23 cellular contexts compared by ENCODE assay signal in the genomic region with DNA sequence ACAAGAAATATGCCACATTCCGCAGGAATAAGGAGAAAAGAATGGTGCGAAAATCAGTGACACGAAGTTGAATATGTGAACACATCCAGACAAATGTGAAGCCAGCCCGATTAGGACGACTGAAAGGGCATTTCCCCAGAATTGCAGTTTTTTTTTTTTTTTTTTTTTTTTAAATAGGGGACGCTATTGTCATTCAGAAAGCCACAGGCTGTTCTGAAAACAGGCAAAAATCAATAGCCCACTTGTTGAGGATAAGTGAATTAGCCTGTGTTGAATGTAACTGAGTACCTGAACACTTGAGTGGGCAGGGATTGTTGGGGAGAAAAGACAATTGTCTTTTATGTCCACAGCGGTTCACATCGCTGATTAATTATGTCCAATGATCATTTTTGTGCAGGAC.
DNase-seq lines count a peak whose midpoint lies in the region; ATAC-seq, FAIRE-seq and TF ChIP-seq lines count a peak whose summit lies in the region.
"Had no signal": no experiment of that assay in that cellular context is flagged by ENCODE, and none has a peak within 500 bp of the region (broad histone marks: within the 10 kb centered on the region; RNA-seq: fewer than 3 reads in every experiment).

No MANE protein-coding gene starts in this region.

- CTCF ChIA-PET in HepG2 (lab: Yijun Ruan, JAX; ENCODE audit: low intra/inter-chr PET ratio, low total read pairs) = no interaction called here
- CTCF ChIA-PET in Calu3 (lab: Charles Lee) = no interaction called here

- H3K27ac ChIP-seq in HepG2 (ENCODE audit: extremely low read length, insufficient read depth, low read length) (no peak overlapping the region), right lobe of liver (no peak overlapping the region), iPS-20b (ENCODE audit: low read length) (no peak overlapping the region), upper lobe of left lung (no peak overlapping the region), ascending aorta (no peak overlapping the region)
- H3K27ac ChIP-seq: BLaER1, lower lobe of right lung, ovary had no signal

- H3K36me3 Mint-ChIP-seq in Calu3 (ENCODE audit: insufficient read depth, unreplicated experiment) = no peaks in the 10 kb centered on the region
- H3K36me3 Mint-ChIP-seq: naive B cell; stimulated activated naive B cell treated with anti-CD40 and anti-IgM and Interleukin-4, amounts not matched to agents 10 μg/mL and 1 μg/mL and 100 μg/mL, for 72 hours had no signal

- POLR2A ChIA-PET in HepG2 (lab: Yijun Ruan, JAX) = interaction anchor here (0.7 kb wide), 1 partner anchor 72 kb away, joined by 4 read pairs; no protein-coding TSS in a partner anchor

- no peaks in the 10 kb centered on the region for H3K27me3 Mint-ChIP-seq in Calu3 (ENCODE audit: unreplicated experiment)
- H3K27me3 Mint-ChIP-seq: activated CD4-positive, alpha-beta T cell treated with anti-CD3 and anti-CD28 coated beads for 36 hours; activated naive CD8-positive, alpha-beta T cell treated with anti-CD3 and anti-CD28 coated beads, Interleukin-2, amount 50 U/mL, for 24 hours; naive B cell; stimulated activated naive B cell treated with anti-CD40 and anti-IgM and Interleukin-4, amounts not matched to agents 10 μg/mL and 1 μg/mL and 100 μg/mL, for 72 hours had no signal

- intact Hi-C loops in HepG2 (cut with micrococcal nuclease; ENCODE audit: unreplicated experiment) (no loop called here), right lobe of liver (cut with DNase I) (no loop called here), Calu3 (cut with micrococcal nuclease; ENCODE audit: unreplicated experiment) (no loop called here), ascending aorta (cut with DNase I) (no loop called here)

- H3K9ac ChIP-seq in HepG2 (ENCODE audit: insufficient read depth, low read depth, low read length) (no peak overlapping the region), iPS-20b (ENCODE audit: low read depth, low read length) (peak overlapping the region; percentile 35; the same call in 1 of the 2 replicates)
- H3K9ac ChIP-seq: BLaER1 had no signal

- H3K36me3 ChIP-seq in HepG2 (replicated peaks in 1 of 2; ENCODE audit: control insufficient read depth in 1 of 2, insufficient read depth in 2 of 2, low read length in 2 of 2) = no peaks in the 10 kb centered on the region
- H3K36me3 ChIP-seq in right lobe of liver = no peaks in the 10 kb centered on the region
- no peaks in the 10 kb centered on the region for H3K36me3 ChIP-seq in iPS-20b (ENCODE audit: insufficient read depth, low read depth, low read length)
- H3K36me3 ChIP-seq in upper lobe of left lung = no peaks in the 10 kb centered on the region
- no peaks in the 10 kb centered on the region for H3K36me3 ChIP-seq in ascending aorta
- H3K36me3 ChIP-seq: BLaER1, lower lobe of right lung, ovary, tibial nerve had no signal

- H3K27ac Mint-ChIP-seq in Calu3 (ENCODE audit: unreplicated experiment) = no peak overlapping the region
- H3K27ac Mint-ChIP-seq: activated CD4-positive, alpha-beta T cell treated with anti-CD3 and anti-CD28 coated beads for 36 hours; activated naive CD8-positive, alpha-beta T cell treated with anti-CD3 and anti-CD28 coated beads, Interleukin-2, amount 50 U/mL, for 24 hours; naive B cell; stimulated activated naive B cell treated with anti-CD40 and anti-IgM and Interleukin-4, amounts not matched to agents 10 μg/mL and 1 μg/mL and 100 μg/mL, for 72 hours had no signal

- TF ChIP-seq CTCF in HepG2 (CRISPR knock-in tag; IDR thresholded peaks at IDR 0.05) (no peak), right lobe of liver (IDR thresholded peaks at IDR 0.05) (no peak), upper lobe of left lung (IDR thresholded peaks at IDR 0.05) (no peak), Calu3 (IDR thresholded peaks at IDR 0.05; ENCODE audit: unreplicated experiment) (no peak), ascending aorta (IDR thresholded peaks at IDR 0.05) (no peak)

- H3K9me3 ChIP-seq in HepG2 (ENCODE audit: low read length) (no peaks in the 10 kb centered on the region), right lobe of liver (no peaks in the 10 kb centered on the region), iPS-20b (ENCODE audit: insufficient read depth, low read depth, low read length) (no peaks in the 10 kb centered on the region), upper lobe of left lung (no peaks in the 10 kb centered on the region), ascending aorta (no peaks in the 10 kb centered on the region)
- H3K9me3 ChIP-seq: BLaER1, lower lobe of right lung, ovary, tibial nerve had no signal

- H2AFZ ChIP-seq in HepG2 (ENCODE audit: low read length) = peak overlapping the region; percentile 50

- no peak for TF ChIP-seq RAD21 in HepG2 (CRISPR knock-in tag; IDR thresholded peaks at IDR 0.05)

- no peak for ATAC-seq in HepG2
- ATAC-seq in right lobe of liver = no peak
- no peak for ATAC-seq in upper lobe of left lung (ENCODE audit: low FRiP score in 2 of 2)
- no peak for ATAC-seq in HG03196 (IDR thresholded peaks at IDR 0.05; ENCODE audit: unreplicated experiment)
- ATAC-seq: activated CD4-positive, alpha-beta T cell treated with anti-CD3 and anti-CD28 coated beads for 36 hours; activated naive CD8-positive, alpha-beta T cell treated with anti-CD3 and anti-CD28 coated beads, Interleukin-2, amount 50 U/mL, for 24 hours; lower lobe of right lung; stimulated activated naive B cell treated with anti-CD40 and anti-IgM and Interleukin-4, amounts not matched to agents 10 μg/mL and 1 μg/mL and 100 μg/mL, for 72 hours had no signal

- peaks cover 9% of the 10 kb centered on the region for H3K9me3 Mint-ChIP-seq in Calu3 (ENCODE audit: low read depth, unreplicated experiment)
- H3K9me3 Mint-ChIP-seq: activated naive CD8-positive, alpha-beta T cell treated with anti-CD3 and anti-CD28 coated beads, Interleukin-2, amount 50 U/mL, for 24 hours; naive B cell had no signal

- no peaks in the 10 kb centered on the region for H3K79me2 ChIP-seq in HepG2 (ENCODE audit: insufficient read depth, low read length)

- in situ Hi-C loops in HepG2 (cut with HindIII; ENCODE audit: extremely low pct_ligation_motif_present, low pct_unique_long_range_greater_than_20kb) = no loop called here

- TF ChIP-seq POLR2A in HepG2 (IDR thresholded peaks at IDR 0.05; ENCODE audit: insufficient read depth in 1 of 2, low read depth in 2 of 2, low read length in 2 of 2) = no peak
- no peak for TF ChIP-seq POLR2A in right lobe of liver (IDR thresholded peaks at IDR 0.05)
- no peak for TF ChIP-seq POLR2A in upper lobe of left lung (IDR thresholded peaks at IDR 0.05)

- H4K20me1 ChIP-seq in HepG2 (ENCODE audit: insufficient read depth, low read length) = no peaks in the 10 kb centered on the region
- H4K20me1 ChIP-seq: BLaER1 had no signal

- FAIRE-seq in HepG2 (lab: Jason Lieb, UNC) = peak; percentile 42
- FAIRE-seq: bronchial epithelial cell, endothelial cell of umbilical vein, islet of Langerhans had no signal

- H3K27me3 ChIP-seq in HepG2 (ENCODE audit: control insufficient read depth in 1 of 2, insufficient read depth in 2 of 2, low read length in 2 of 2) = no peaks in the 10 kb centered on the region
- no peaks in the 10 kb centered on the region for H3K27me3 ChIP-seq in right lobe of liver
- no peaks in the 10 kb centered on the region for H3K27me3 ChIP-seq in iPS-20b (ENCODE audit: insufficient read depth, low read length)
- no peaks in the 10 kb centered on the region for H3K27me3 ChIP-seq in upper lobe of left lung
- no peaks in the 10 kb centered on the region for H3K27me3 ChIP-seq in ascending aorta
- H3K27me3 ChIP-seq: BLaER1, ovary, tibial nerve had no signal

- no peak overlapping the region for H3K4me3 Mint-ChIP-seq in Calu3 (ENCODE audit: low read depth, unreplicated experiment)
- H3K4me3 Mint-ChIP-seq: activated CD4-positive, alpha-beta T cell treated with anti-CD3 and anti-CD28 coated beads for 36 hours; activated naive CD8-positive, alpha-beta T cell treated with anti-CD3 and anti-CD28 coated beads, Interleukin-2, amount 50 U/mL, for 24 hours; naive B cell; stimulated activated naive B cell treated with anti-CD40 and anti-IgM and Interleukin-4, amounts not matched to agents 10 μg/mL and 1 μg/mL and 100 μg/mL, for 72 hours had no signal

- H3K4me1 ChIP-seq in HepG2 (ENCODE audit: insufficient read depth, low read length) (peaks cover 37% of the 10 kb centered on the region), right lobe of liver (no peaks in the 10 kb centered on the region), iPS-20b (ENCODE audit: insufficient read depth, low read length) (peaks cover 44% of the 10 kb centered on the region), upper lobe of left lung (peaks cover 0 to 6% (median 2%) of the 10 kb centered on the region in 4 donors), ascending aorta (peaks cover 0 to 2% of the 10 kb centered on the region in 2 donors)
- H3K4me1 ChIP-seq: lower lobe of right lung had no signal

- TF ChIP-seq EP300 in HepG2 (IDR thresholded peaks at IDR 0.05; ENCODE audit: low read depth in 2 of 2, low read length in 2 of 2) (no peak), HepG2 (CRISPR knock-in tag; IDR thresholded peaks at IDR 0.05; ENCODE audit: borderline replicate concordance) (no peak), upper lobe of left lung (IDR thresholded peaks at IDR 0.05) (no peak)

- no peak overlapping the region for H3K4me2 ChIP-seq in HepG2 (ENCODE audit: low read depth, low read length)
- H3K4me2 ChIP-seq: BLaER1 had no signal

- no TSS peak for BruUV-seq in HepG2 (replicated peaks; lab: Mats Ljungman, UMichigan)
- no TSS peak for BruUV-seq in Calu3 (replicated peaks; lab: Mats Ljungman, UMichigan)

- WGBS in HepG2 (ENCODE audit: low lambda C conversion rate) = 85% methylated on average over 8 of the region's 8 CpGs
- 80% methylated on average over 8 of the region's 8 CpGs for WGBS in right lobe of liver (ENCODE audit: insufficient coverage, low coverage, low lambda C conversion rate, missing lambda C conversion rate)
- WGBS in upper lobe of left lung, 2 donors = 90 to 93% methylated on average over 8 of the region's 8 CpGs

- H3K4me3 ChIP-seq in HepG2 (replicated peaks in 1 of 3; ENCODE audit: insufficient read depth in 1 of 3, low read depth in 2 of 3, low read length in 3 of 3) = no peak overlapping the region
- no peak overlapping the region for H3K4me3 ChIP-seq in right lobe of liver
- peak overlapping the region; percentile 27; the same call in 1 of the 2 replicates for H3K4me3 ChIP-seq in iPS-20b (ENCODE audit: low read length)
- no peak overlapping the region for H3K4me3 ChIP-seq in upper lobe of left lung
- no peak overlapping the region for H3K4me3 ChIP-seq in ascending aorta
- H3K4me3 ChIP-seq: BLaER1, lower lobe of right lung, ovary, tibial nerve had no signal

- no peaks in the 10 kb centered on the region for H3K4me1 Mint-ChIP-seq in Calu3 (ENCODE audit: low read depth, unreplicated experiment)

- DNase-seq in HepG2 (ENCODE audit: low spot score) = no peak
- no peak for DNase-seq in right lobe of liver
- peak; percentile 73 for DNase-seq in NCI-H748 treated with DMSO at 0.1 percent for 48 hours (lab: John Stamatoyannopoulos, UW)
- no peak for DNase-seq in upper lobe of left lung
- no peak for DNase-seq in Calu3
- DNase-seq in ascending aorta (ENCODE audit: low spot score in 2 of 2) = no peak
- DNase-seq: activated CD4-positive, alpha-beta T cell treated with anti-CD3 and anti-CD28 coated beads for 36 hours; activated naive CD8-positive, alpha-beta T cell treated with anti-CD3 and anti-CD28 coated beads, Interleukin-2, amount 50 U/mL, for 24 hours; GDM1; KBM-7; lower lobe of right lung; naive B cell; NCI-H2171 treated with DMSO at 0.1 percent for 48 hours; ovary; RPMI8226; stimulated activated naive B cell treated with anti-CD40 and anti-IgM and Interleukin-4, amounts not matched to agents 10 μg/mL and 1 μg/mL and 100 μg/mL, for 72 hours had no signal
